Comparison of ENCODE assay signal across 17 cellular contexts in genomic region chr15:23033979-23034378, GRCh38. TPM values are rescaled to one million over a fixed set of nuclear protein-coding genes. Genes with fewer than 3 reads are reported as not detected.
DNase-seq lines count a peak whose midpoint lies in the region; ATAC-seq, FAIRE-seq and TF ChIP-seq lines count a peak whose summit lies in the region.
"Had no signal": no experiment of that assay in that cellular context is flagged by ENCODE, and none has a peak within 500 bp of the region (broad histone marks: within the 10 kb centered on the region; RNA-seq: fewer than 3 reads in every experiment).

No MANE protein-coding gene starts in this region.

- H3K4me1 ChIP-seq in pancreas: peaks cover 19 to 25% (median 20%) of the 10 kb centered on the region in 3 donors

- no peaks in the 10 kb centered on the region for H3K27me3 ChIP-seq in pancreas

- 46% methylated on average over 2 of the region's 2 CpGs for WGBS in pancreas, 2 donors

- H3K9me3 ChIP-seq in pancreas: no peaks in the 10 kb centered on the region

- peaks cover 0 to 27% (median 5%) of the 10 kb centered on the region in 3 donors for H3K36me3 ChIP-seq in pancreas

- FAIRE-seq in pancreas (lab: Jason Lieb, UNC): no peak
- FAIRE-seq: G401.6, GM12891 had no signal

- H3K27ac ChIP-seq in C4-2B (peak overlapping the region; percentile 2; the same call in 1 of the 2 replicates), pancreas (no peak overlapping the region)
- H3K27ac ChIP-seq: 22Rv1 had no signal

- DNase-seq in NCI-H146 (lab: John Stamatoyannopoulos, UW) (peak; percentile 15), NCI-H146 treated with DMSO at 0.1 percent for 48 hours (lab: John Stamatoyannopoulos, UW; ENCODE audit: unreplicated experiment) (no peak), LNCaP clone FGC (ENCODE audit: low read depth) (peak; percentile 64), pancreas (no peak), NCI-H748 (lab: John Stamatoyannopoulos, UW; ENCODE audit: unreplicated experiment) (no peak)
- DNase-seq: Calu3; CD8-positive, alpha-beta memory T cell; DMS 273 treated with DMSO at 0.1 percent for 48 hours; DMS79 treated with DMSO at 0.1 percent for 48 hours; EL; H9 had no signal

- H3K4me3 ChIP-seq in LNCaP clone FGC (ENCODE audit: low read depth, low read length) (no peak overlapping the region), pancreas (no peak overlapping the region)
- H3K4me3 ChIP-seq: GM23338 had no signal

- ATAC-seq in pancreas (peak; percentile 28 to 68 (median 50)), GM21825 (IDR thresholded peaks at IDR 0.05; ENCODE audit: unreplicated experiment) (no peak)
- ATAC-seq: GM23338 had no signal

- TF ChIP-seq CTCF in C4-2B (conservative IDR thresholded peaks at IDR 0.05): no peak
- no peak for TF ChIP-seq CTCF in LNCaP clone FGC (IDR thresholded peaks at IDR 0.05; ENCODE audit: control insufficient read depth, extremely low read depth, insufficient read depth)
- no peak for TF ChIP-seq CTCF in pancreas (IDR thresholded peaks at IDR 0.05)

- intact Hi-C loops in pancreas (cut with DNase I): no loop called here

RNA-seq across cellular contexts. Expression of gene TUBGCP5, which starts 5.4 kb away (rescaled TPM):
- total RNA-seq in pancreas: 10 to 100 TPM in 1 of 6 donors, 1 to 10 TPM in 5; 7.0 to 10.4 (median 8.1) TPM
- 1 to 10 TPM; 6.0 to 7.4 TPM for polyA plus RNA-seq in pancreas

RNA-seq across cellular contexts. Expression of gene CYFIP1, which starts 53.8 kb away (rescaled TPM):
- total RNA-seq in pancreas: 10 to 100 TPM; 51.7 to 99.1 (median 66.8) TPM
- polyA plus RNA-seq in pancreas: 10 to 100 TPM; 21.3 to 29.0 TPM

Comparison
In these comparisons a context has a peak if more than half of its experiments do, and no peak if none do; other contexts are left out.
1. DNase-seq: peak in NCI-H146 (single experiment) and LNCaP clone FGC (single experiment); none in NCI-H146 treated with DMSO at 0.1 percent for 48 hours (single experiment), pancreas (0 of 6) and NCI-H748 (single experiment).